Comparison of ENCODE assay signal across 36 cellular contexts in the genomic region with DNA sequence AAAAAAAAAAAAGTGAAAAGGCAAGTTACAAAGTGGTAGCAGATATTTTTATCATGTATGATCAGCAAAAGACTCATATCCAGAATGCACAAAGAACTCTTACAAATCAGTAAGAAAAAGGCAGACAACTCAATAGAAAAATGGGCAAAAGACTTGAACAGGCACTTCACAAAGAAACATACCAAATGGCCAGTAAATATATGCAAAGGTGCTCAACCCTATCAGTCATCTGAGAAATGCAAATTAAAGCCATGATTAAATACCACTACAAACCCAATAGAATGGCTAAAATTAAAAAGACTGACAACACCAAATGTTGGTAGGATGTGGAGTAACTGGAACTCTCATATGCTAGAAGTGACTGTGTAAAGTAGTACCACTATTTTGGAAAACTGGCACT.
"Had no signal": no experiment of that assay in that cellular context is flagged by ENCODE, and none has a peak within 500 bp of the region (broad histone marks: within the 10 kb centered on the region; RNA-seq: fewer than 3 reads in every experiment).

No MANE protein-coding gene starts in this region.

- H3K4me3 ChIP-seq: adrenal gland, cardiac muscle cell had no signal

- H3K27me3 ChIP-seq: adrenal gland, cardiac muscle cell had no signal

- H3K27ac ChIP-seq: adrenal gland, cardiac muscle cell, VCaP had no signal

- ATAC-seq: activated CD8-positive, alpha-beta T cell treated with anti-CD3 and anti-CD28 coated beads for 36 hours; activated naive CD4-positive, alpha-beta T cell treated with anti-CD3 and anti-CD28 coated beads, Interleukin-2, amount 50 U/mL, for 72 hours; activated T-cell treated with anti-CD3 and anti-CD28 coated beads, Interleukin-2, amount 50 U/mL, for 4 hours; activated T-cell treated with anti-CD3 and anti-CD28 coated beads, Interleukin-2, amount 50 U/mL, for 72 hours; activated T-helper 17 cell treated with anti-CD3 and anti-CD28 coated beads, Interleukin-2, amount 50 U/mL, for 72 hours had no signal

- H3K9me3 ChIP-seq: adrenal gland had no signal

- DNase-seq: activated B cell treated with CpG ODN at 0.5 μM for 24 hours; activated CD4-positive, alpha-beta memory T cell treated with anti-CD3 and anti-CD28 coated beads for 36 hours; activated CD4-positive, alpha-beta T cell treated with anti-CD3 and anti-CD28 coated beads for 4 hours; activated CD4-positive, alpha-beta T cell treated with anti-CD3 and anti-CD28 coated beads, Interleukin-2, amount 50 U/mL, for 1 hour; activated CD4-positive, alpha-beta T cell treated with anti-CD3 and anti-CD28 coated beads, Interleukin-2, amount 50 U/mL, for 4 hours; activated CD4-positive, CD25-positive, alpha-beta regulatory T cell treated with anti-CD3 and anti-CD28 coated beads, Interleukin-2, amount 50 U/mL, for 72 hours; activated CD8-positive, alpha-beta memory T cell treated with anti-CD3 and anti-CD28 coated beads, Interleukin-2, amount 50 U/mL, for 4 hours; activated CD8-positive, alpha-beta T cell treated with anti-CD3 and anti-CD28 coated beads for 36 hours; activated effector memory CD4-positive, alpha-beta T cell treated with anti-CD3 and anti-CD28 coated beads, Interleukin-2, amount 50 U/mL, for 16 hours; activated gamma-delta T cell treated with Interleukin-2 at 50 U/mL for 16 hours; activated naive CD4-positive, alpha-beta T cell; activated naive CD4-positive, alpha-beta T cell treated with anti-CD3 and anti-CD28 coated beads for 36 hours; activated naive CD4-positive, alpha-beta T cell treated with anti-CD3 and anti-CD28 coated beads, Interleukin-2, amount 50 U/mL, for 16 hours; activated naive CD8-positive, alpha-beta T cell treated with anti-CD3 and anti-CD28 coated beads for 36 hours; activated T-cell treated with anti-CD3 and anti-CD28 coated beads for 4 hours; activated T-cell treated with anti-CD3 and anti-CD28 coated beads, Interleukin-2, amount 50 U/mL, for 1 hour; activated T-cell treated with anti-CD3 and anti-CD28 coated beads, Interleukin-2, amount 50 U/mL, for 4 hours; activated T-cell treated with anti-CD3 and anti-CD28 coated beads, Interleukin-2, amount 50 U/mL, for 72 hours; adrenal gland; amniotic stem cell; aorta; caudate nucleus; cerebellar nuclear complex; T-helper 1 cell; T-helper 9 cell had no signal

- H3K36me3 ChIP-seq: adrenal gland, cardiac muscle cell had no signal

- H3K9me3 Mint-ChIP-seq: activated B cell treated with CpG ODN at 0.5 μM for 24 hours; activated naive CD4-positive, alpha-beta T cell treated with anti-CD3 and anti-CD28 coated beads for 36 hours; activated naive CD4-positive, alpha-beta T cell treated with anti-CD3 and anti-CD28 coated beads, Interleukin-2, amount 50 U/mL, for 72 hours; activated naive CD8-positive, alpha-beta T cell treated with anti-CD3 and anti-CD28 coated beads for 36 hours; activated T-cell treated with anti-CD3 and anti-CD28 coated beads, Interleukin-2, amount 50 U/mL, for 4 hours; activated T-helper 17 cell treated with anti-CD3 and anti-CD28 coated beads, Interleukin-2, amount 50 U/mL, for 72 hours; central memory CD8-positive, alpha-beta T cell; T-helper 1 cell treated with Interleukin-12 subunit alpha and Interleukin-12 subunit beta and Interleukin-4 antibody, amounts not matched to agents 30 μg/mL and 1 μg/mL, for 36 hours had no signal

- H3K27ac Mint-ChIP-seq: activated B cell treated with CpG ODN at 0.5 μM for 24 hours; activated CD4-positive, alpha-beta memory T cell treated with anti-CD3 and anti-CD28 coated beads for 36 hours; activated CD8-positive, alpha-beta T cell treated with anti-CD3 and anti-CD28 coated beads for 36 hours; activated naive CD4-positive, alpha-beta T cell treated with anti-CD3 and anti-CD28 coated beads for 36 hours; activated naive CD4-positive, alpha-beta T cell treated with anti-CD3 and anti-CD28 coated beads, Interleukin-2, amount 50 U/mL, for 72 hours; activated naive CD8-positive, alpha-beta T cell treated with anti-CD3 and anti-CD28 coated beads for 36 hours; activated T-cell treated with anti-CD3 and anti-CD28 coated beads, Interleukin-2, amount 50 U/mL, for 72 hours; activated T-helper 1 cell treated with anti-CD3 and anti-CD28 coated beads, Interleukin-12 subunit alpha, Interleukin-12 subunit beta, Interleukin-2, Interleukin-4 antibody, amounts not matched to agents 30 ng/mL and 10 ng/mL and 1 ng/mL, durations not matched to agents 14 hours and 24 hours and 36 hours; activated T-helper 17 cell treated with anti-CD3 and anti-CD28 coated beads, Interleukin-2, amount 50 U/mL, for 72 hours; brain; T-helper 1 cell treated with Interleukin-12 subunit alpha and Interleukin-12 subunit beta and Interleukin-4 antibody, amounts not matched to agents 30 μg/mL and 1 μg/mL, for 36 hours; T-helper 2 cell treated with Interferon-gamma antibody and Interleukin-4, amounts not matched to agents 5 μg/mL and 100 μg/mL, for 36 hours had no signal

- FAIRE-seq: bronchial epithelial cell, TTC549 had no signal

- H3K4me1 Mint-ChIP-seq: brain had no signal

- H3K4me3 Mint-ChIP-seq: activated B cell treated with CpG ODN at 0.5 μM for 24 hours; activated CD4-positive, alpha-beta memory T cell treated with anti-CD3 and anti-CD28 coated beads for 36 hours; activated CD8-positive, alpha-beta T cell treated with anti-CD3 and anti-CD28 coated beads for 36 hours; activated naive CD4-positive, alpha-beta T cell treated with anti-CD3 and anti-CD28 coated beads for 36 hours; activated naive CD8-positive, alpha-beta T cell treated with anti-CD3 and anti-CD28 coated beads for 36 hours; activated T-cell treated with anti-CD3 and anti-CD28 coated beads, Interleukin-2, amount 50 U/mL, for 4 hours; activated T-cell treated with anti-CD3 and anti-CD28 coated beads, Interleukin-2, amount 50 U/mL, for 72 hours; activated T-helper 1 cell treated with anti-CD3 and anti-CD28 coated beads, Interleukin-12 subunit alpha, Interleukin-12 subunit beta, Interleukin-2, Interleukin-4 antibody, amounts not matched to agents 30 ng/mL and 10 ng/mL and 1 ng/mL, durations not matched to agents 14 hours and 24 hours and 36 hours; brain; central memory CD8-positive, alpha-beta T cell; T-helper 1 cell treated with Interleukin-12 subunit alpha and Interleukin-12 subunit beta and Interleukin-4 antibody, amounts not matched to agents 30 μg/mL and 1 μg/mL, for 36 hours; T-helper 2 cell treated with Interferon-gamma antibody and Interleukin-4, amounts not matched to agents 5 μg/mL and 100 μg/mL, for 36 hours had no signal

- H3K4me1 ChIP-seq: adrenal gland had no signal

- H3K27me3 Mint-ChIP-seq: activated B cell treated with CpG ODN at 0.5 μM for 24 hours; activated CD4-positive, alpha-beta memory T cell treated with anti-CD3 and anti-CD28 coated beads for 36 hours; activated T-helper 17 cell treated with anti-CD3 and anti-CD28 coated beads, Interleukin-2, amount 50 U/mL, for 72 hours; brain; central memory CD8-positive, alpha-beta T cell had no signal
